31 cellular contexts compared by ENCODE assay signal in genomic region chr1:9356829-9357466, GRCh38.
"Had no signal": no experiment of that assay in that cellular context is flagged by ENCODE, and none has a peak within 500 bp of the region (broad histone marks: within the 10 kb centered on the region; RNA-seq: fewer than 3 reads in every experiment).

No MANE protein-coding gene starts in this region.

- H3K4me1 Mint-ChIP-seq: activated CD4-positive, alpha-beta T cell treated with anti-CD3 and anti-CD28 coated beads for 36 hours; activated naive CD8-positive, alpha-beta T cell treated with anti-CD3 and anti-CD28 coated beads, Interleukin-2, amount 50 U/mL, for 24 hours; WTC11 had no signal

- DNase-seq: activated CD4-positive, alpha-beta memory T cell treated with anti-CD3 and anti-CD28 coated beads for 36 hours; activated CD4-positive, alpha-beta T cell treated with anti-CD3 and anti-CD28 coated beads for 36 hours; activated CD4-positive, alpha-beta T cell treated with anti-CD3 and anti-CD28 coated beads, Interleukin-2, amount 50 U/mL, for 1 hour; activated CD8-positive, alpha-beta memory T cell treated with anti-CD3 and anti-CD28 coated beads, Interleukin-2, amount 50 U/mL, for 4 hours; activated gamma-delta T cell treated with Interleukin-2 at 50 U/mL for 16 hours; activated naive CD4-positive, alpha-beta T cell treated with anti-CD3 and anti-CD28 coated beads for 36 hours; activated naive CD8-positive, alpha-beta T cell treated with anti-CD3 and anti-CD28 coated beads, Interleukin-2, amount 50 U/mL, for 24 hours; activated T-cell treated with anti-CD3 and anti-CD28 coated beads for 4 hours; activated T-cell treated with anti-CD3 and anti-CD28 coated beads, Interleukin-2, amount 50 U/mL, for 4 hours; anterior cingulate cortex; MM.1S; MV-4-11; NCI-H1092; NCI-H1436 treated with DMSO at 0.1 percent for 48 hours; NCI-H1694 treated with DMSO at 0.1 percent for 48 hours; NCI-H2029; NCI-H345; NCI-H524 treated with DMSO at 0.1 percent for 48 hours; Peyer's patch; RPMI8226; SHP77 treated with DMSO at 0.1 percent for 48 hours; SK-N-SH had no signal

- H3K4me3 ChIP-seq: Peyer's patch, SJSA1 had no signal

- H3K4me2 ChIP-seq: KMS-11, SK-N-SH had no signal

- H3K4me3 Mint-ChIP-seq: activated CD4-positive, alpha-beta memory T cell treated with anti-CD3 and anti-CD28 coated beads for 36 hours; activated CD4-positive, alpha-beta T cell treated with anti-CD3 and anti-CD28 coated beads for 36 hours; activated naive CD4-positive, alpha-beta T cell treated with anti-CD3 and anti-CD28 coated beads for 36 hours; activated naive CD8-positive, alpha-beta T cell; activated naive CD8-positive, alpha-beta T cell treated with anti-CD3 and anti-CD28 coated beads, Interleukin-2, amount 50 U/mL, for 24 hours; activated T-cell treated with anti-CD3 and anti-CD28 coated beads, Interleukin-2, amount 50 U/mL, for 4 hours; activated T-helper 1 cell treated with anti-CD3 and anti-CD28 coated beads, Interleukin-12 subunit alpha, Interleukin-12 subunit beta, Interleukin-2, Interleukin-4 antibody, amounts not matched to agents 30 ng/mL and 10 ng/mL and 1 ng/mL, durations not matched to agents 14 hours and 24 hours and 36 hours; brain; T-helper 1 cell treated with Interleukin-12 subunit alpha and Interleukin-12 subunit beta and Interleukin-4 antibody, amounts not matched to agents 30 μg/mL and 1 μg/mL, for 36 hours; T-helper 2 cell treated with Interferon-gamma antibody and Interleukin-4, amounts not matched to agents 5 μg/mL and 100 μg/mL, for 36 hours; WTC11 had no signal

- H3K36me3 Mint-ChIP-seq: WTC11 had no signal

- H3K27me3 Mint-ChIP-seq: activated CD4-positive, alpha-beta memory T cell treated with anti-CD3 and anti-CD28 coated beads for 36 hours; activated CD4-positive, alpha-beta T cell treated with anti-CD3 and anti-CD28 coated beads for 36 hours; activated naive CD8-positive, alpha-beta T cell; activated naive CD8-positive, alpha-beta T cell treated with anti-CD3 and anti-CD28 coated beads, Interleukin-2, amount 50 U/mL, for 24 hours; brain had no signal

- H3K27ac ChIP-seq: KMS-11, Peyer's patch, SJSA1 had no signal

- ATAC-seq: activated CD4-positive, alpha-beta T cell treated with anti-CD3 and anti-CD28 coated beads for 36 hours; activated CD4-positive, CD25-positive, alpha-beta regulatory T cell treated with anti-CD3 and anti-CD28 coated beads, Interleukin-2, amount 50 U/mL, for 24 hours; activated naive CD8-positive, alpha-beta T cell treated with anti-CD3 and anti-CD28 coated beads, Interleukin-2, amount 50 U/mL, for 24 hours; activated T-cell treated with anti-CD3 and anti-CD28 coated beads, Interleukin-2, amount 50 U/mL, for 4 hours; WTC11 had no signal

- H3K9me3 Mint-ChIP-seq: activated CD4-positive, alpha-beta memory T cell treated with anti-CD3 and anti-CD28 coated beads for 36 hours; activated naive CD4-positive, alpha-beta T cell treated with anti-CD3 and anti-CD28 coated beads for 36 hours; activated naive CD8-positive, alpha-beta T cell treated with anti-CD3 and anti-CD28 coated beads, Interleukin-2, amount 50 U/mL, for 24 hours; activated T-cell treated with anti-CD3 and anti-CD28 coated beads, Interleukin-2, amount 50 U/mL, for 4 hours; activated T-helper 1 cell treated with anti-CD3 and anti-CD28 coated beads, Interleukin-12 subunit alpha, Interleukin-12 subunit beta, Interleukin-2, Interleukin-4 antibody, amounts not matched to agents 30 ng/mL and 10 ng/mL and 1 ng/mL, durations not matched to agents 14 hours and 24 hours and 36 hours; T-helper 1 cell treated with Interleukin-12 subunit alpha and Interleukin-12 subunit beta and Interleukin-4 antibody, amounts not matched to agents 30 μg/mL and 1 μg/mL, for 36 hours; T-helper 2 cell treated with Interferon-gamma antibody and Interleukin-4, amounts not matched to agents 5 μg/mL and 100 μg/mL, for 36 hours had no signal

- H3K9ac ChIP-seq: KMS-11, SK-N-SH had no signal

- H3K27me3 ChIP-seq: Peyer's patch, SJSA1 had no signal

- H3K9me3 ChIP-seq: Peyer's patch, SJSA1, SK-N-SH had no signal

- H3K27ac Mint-ChIP-seq: activated CD4-positive, alpha-beta memory T cell treated with anti-CD3 and anti-CD28 coated beads for 36 hours; activated CD4-positive, alpha-beta T cell treated with anti-CD3 and anti-CD28 coated beads for 36 hours; activated naive CD4-positive, alpha-beta T cell treated with anti-CD3 and anti-CD28 coated beads for 36 hours; activated naive CD8-positive, alpha-beta T cell; activated naive CD8-positive, alpha-beta T cell treated with anti-CD3 and anti-CD28 coated beads, Interleukin-2, amount 50 U/mL, for 24 hours; activated T-helper 1 cell treated with anti-CD3 and anti-CD28 coated beads, Interleukin-12 subunit alpha, Interleukin-12 subunit beta, Interleukin-2, Interleukin-4 antibody, amounts not matched to agents 30 ng/mL and 10 ng/mL and 1 ng/mL, durations not matched to agents 14 hours and 24 hours and 36 hours; brain; T-helper 1 cell treated with Interleukin-12 subunit alpha and Interleukin-12 subunit beta and Interleukin-4 antibody, amounts not matched to agents 30 μg/mL and 1 μg/mL, for 36 hours; T-helper 2 cell treated with Interferon-gamma antibody and Interleukin-4, amounts not matched to agents 5 μg/mL and 100 μg/mL, for 36 hours; WTC11 had no signal
